ENCODE assay signal across 10 cellular contexts in genomic region chr16:165539-166374, GRCh38. TPM values are rescaled to one million over a fixed set of nuclear protein-coding genes. Genes with fewer than 3 reads are reported as not detected.
A peak's percentile ranks its signal among the peaks of the same experiment; 100 is the strongest.
DNase-seq lines count a peak whose midpoint lies in the region; ATAC-seq, FAIRE-seq and TF ChIP-seq lines count a peak whose summit lies in the region.
"Had no signal": no experiment of that assay in that cellular context is flagged by ENCODE, and none has a peak within 500 bp of the region (broad histone marks: within the 10 kb centered on the region; RNA-seq: fewer than 3 reads in every experiment).

A gene with protein sequence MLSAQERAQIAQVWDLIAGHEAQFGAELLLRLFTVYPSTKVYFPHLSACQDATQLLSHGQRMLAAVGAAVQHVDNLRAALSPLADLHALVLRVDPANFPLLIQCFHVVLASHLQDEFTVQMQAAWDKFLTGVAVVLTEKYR (plus strand): TSS chr16:165978. CDS start chr16:165998, 20 bp downstream.

- in situ Hi-C loops in HepG2 (cut with HindIII; ENCODE audit: extremely low pct_ligation_motif_present, low pct_unique_long_range_greater_than_20kb), result no loop called here

- DNase-seq in HepG2 (ENCODE audit: low spot score) (no peak), right lobe of liver (no peak), keratinocyte (ENCODE audit: low read depth, low spot score) (no peak), activated gamma-delta T cell treated with Interleukin-2 at 50 U/mL for 16 hours (no peak)

- peak within 1 kb of the TSS; percentile 51 for H3K4me2 ChIP-seq in HepG2 (ENCODE audit: low read depth, low read length)
- peak within 1 kb of the TSS; percentile 16 for H3K4me2 ChIP-seq in keratinocyte (ENCODE audit: control insufficient read depth, extremely low read depth, insufficient read depth, low read depth, low read length)

- TF ChIP-seq CTCF in HepG2 (CRISPR knock-in tag; IDR thresholded peaks at IDR 0.05), result no peak
- TF ChIP-seq CTCF in right lobe of liver (IDR thresholded peaks at IDR 0.05), result no peak
- TF ChIP-seq CTCF in keratinocyte (optimal IDR thresholded peaks at IDR 0.05 in 1 of 3, IDR thresholded peaks at IDR 0.05 in 1 of 3, conservative IDR thresholded peaks at IDR 0.05 in 1 of 3; ENCODE audit: extremely low read depth in 1 of 3, insufficient read depth in 2 of 3, low read length in 3 of 3), result no peak

- H3K27ac Mint-ChIP-seq in activated naive CD4-positive, alpha-beta T cell treated with anti-CD3 and anti-CD28 coated beads, Interleukin-2, amount 50 U/mL, for 24 hours, result no peak within 1 kb of the TSS

- peak within 1 kb of the TSS; percentile 55 for H3K4me3 Mint-ChIP-seq in activated naive CD4-positive, alpha-beta T cell treated with anti-CD3 and anti-CD28 coated beads, Interleukin-2, amount 50 U/mL, for 24 hours

- POLR2A ChIA-PET in HepG2 (lab: Yijun Ruan, JAX), result no interaction called here

- H3K9me3 ChIP-seq in HepG2 (ENCODE audit: low read length) (no peaks in the 10 kb centered on the region), right lobe of liver (no peaks in the 10 kb centered on the region), keratinocyte (ENCODE audit: control insufficient read depth, low read depth, low read length) (no peaks in the 10 kb centered on the region), thymus (ENCODE audit: control insufficient read depth) (peaks cover 1% of the 10 kb centered on the region)

- H2AFZ ChIP-seq in HepG2 (ENCODE audit: low read length) (no peak within 1 kb of the TSS), keratinocyte (ENCODE audit: control insufficient read depth, low read length) (no peak within 1 kb of the TSS)

- H3K36me3 Mint-ChIP-seq in activated naive CD4-positive, alpha-beta T cell treated with anti-CD3 and anti-CD28 coated beads, Interleukin-2, amount 50 U/mL, for 24 hours, result no peaks in the 10 kb centered on the region

- no peaks in the 10 kb centered on the region for H3K9me3 Mint-ChIP-seq in activated naive CD4-positive, alpha-beta T cell treated with anti-CD3 and anti-CD28 coated beads, Interleukin-2, amount 50 U/mL, for 24 hours

- H3K27ac ChIP-seq in HepG2 (ENCODE audit: extremely low read length, insufficient read depth, low read length) (no peak within 1 kb of the TSS), right lobe of liver (no peak within 1 kb of the TSS), keratinocyte (ENCODE audit: control insufficient read depth, insufficient read depth, low read length) (no peak within 1 kb of the TSS), thymus (ENCODE audit: low read depth) (no peak within 1 kb of the TSS)

- TF ChIP-seq POLR2A in HepG2 (IDR thresholded peaks at IDR 0.05; ENCODE audit: insufficient read depth in 1 of 2, low read depth in 2 of 2, low read length in 2 of 2) (no peak), right lobe of liver (IDR thresholded peaks at IDR 0.05) (no peak)

- H3K4me1 Mint-ChIP-seq in activated naive CD4-positive, alpha-beta T cell treated with anti-CD3 and anti-CD28 coated beads, Interleukin-2, amount 50 U/mL, for 24 hours, result peaks cover 5% of the 10 kb centered on the region

- no peak for FAIRE-seq in HepG2 (lab: Jason Lieb, UNC)
- FAIRE-seq in keratinocyte (lab: Jason Lieb, UNC), result no peak
- FAIRE-seq: bronchial epithelial cell had no signal

- ATAC-seq in HepG2 (no peak), right lobe of liver (no peak), HG03095 (IDR thresholded peaks at IDR 0.05; ENCODE audit: unreplicated experiment) (no peak), GM18867 (IDR thresholded peaks at IDR 0.05; ENCODE audit: unreplicated experiment) (no peak)

- CTCF ChIA-PET in HepG2 (lab: Yijun Ruan, JAX; ENCODE audit: low intra/inter-chr PET ratio, low total read pairs), result no interaction called here

- WGBS in HepG2 (ENCODE audit: low lambda C conversion rate), result 6% methylated on average over 32 of the region's 75 CpGs
- WGBS in right lobe of liver (ENCODE audit: insufficient coverage, low coverage, low lambda C conversion rate, missing lambda C conversion rate), result 0% methylated on average over 4 of the region's 75 CpGs
- 5% methylated on average over 75 of the region's 75 CpGs for WGBS in thymus

- H3K4me1 ChIP-seq in HepG2 (ENCODE audit: insufficient read depth, low read length) (peaks cover 38% of the 10 kb centered on the region), right lobe of liver (peaks cover 0 to 7% (median 0%) of the 10 kb centered on the region in 4 donors), keratinocyte (ENCODE audit: control insufficient read depth, extremely low read depth, insufficient read depth, low read length) (peaks cover 7% of the 10 kb centered on the region), thymus (ENCODE audit: control insufficient read depth, insufficient read depth, low read length) (no peaks in the 10 kb centered on the region)

- H4K20me1 ChIP-seq in HepG2 (ENCODE audit: insufficient read depth, low read length) (peaks cover 3% of the 10 kb centered on the region; the same call in 1 of the 2 replicates), keratinocyte (ENCODE audit: control insufficient read depth, extremely low read depth, insufficient read depth, low read length) (peaks cover 4% of the 10 kb centered on the region)

- no peak for TF ChIP-seq RAD21 in HepG2 (CRISPR knock-in tag; IDR thresholded peaks at IDR 0.05)

- dilution Hi-C loops in keratinocyte (cut with MboI; ENCODE audit: extremely low pct_ligation_motif_present, low sequenced_read_pairs), result no loop called here

- peak within 1 kb of the TSS in 2 of 3 experiments; percentile 20 to 54; a peak in 1 of 6 replicates for H3K4me3 ChIP-seq in HepG2 (replicated peaks in 1 of 3; ENCODE audit: insufficient read depth in 1 of 3, low read depth in 2 of 3, low read length in 3 of 3)
- no peak within 1 kb of the TSS for H3K4me3 ChIP-seq in right lobe of liver
- H3K4me3 ChIP-seq in keratinocyte (ENCODE audit: control insufficient read depth in 2 of 3, extremely low read depth in 1 of 3, insufficient read depth in 2 of 3, low read depth in 1 of 3, low read length in 3 of 3), result peak within 1 kb of the TSS in 1 of 3 experiments; percentile 20
- peak within 1 kb of the TSS; percentile 18 for H3K4me3 ChIP-seq in thymus (ENCODE audit: low read length)

- H3K79me2 ChIP-seq in HepG2 (ENCODE audit: insufficient read depth, low read length), result no peaks in the 10 kb centered on the region
- H3K79me2 ChIP-seq in keratinocyte (ENCODE audit: control insufficient read depth, insufficient read depth, low read length), result no peaks in the 10 kb centered on the region

- H3K9ac ChIP-seq in HepG2 (ENCODE audit: insufficient read depth, low read depth, low read length), result no peak within 1 kb of the TSS
- H3K9ac ChIP-seq in keratinocyte (ENCODE audit: control insufficient read depth, extremely low read depth, insufficient read depth, low read length), result no peak within 1 kb of the TSS

- peaks cover 24% of the 10 kb centered on the region for H3K27me3 Mint-ChIP-seq in activated naive CD4-positive, alpha-beta T cell treated with anti-CD3 and anti-CD28 coated beads, Interleukin-2, amount 50 U/mL, for 24 hours

- no TSS peak for BruUV-seq in HepG2 (replicated peaks; lab: Mats Ljungman, UMichigan)

- no peaks in the 10 kb centered on the region for H3K9me1 ChIP-seq in keratinocyte (ENCODE audit: control insufficient read depth, extremely low read depth, insufficient read depth, low read length)

- H3K27me3 ChIP-seq in HepG2 (ENCODE audit: control insufficient read depth in 1 of 2, insufficient read depth in 2 of 2, low read length in 2 of 2), result peaks cover 23 to 58% of the 10 kb centered on the region in 2 experiments
- H3K27me3 ChIP-seq in right lobe of liver, result peaks cover 13 to 43% of the 10 kb centered on the region in 2 donors
- peaks cover 47% of the 10 kb centered on the region for H3K27me3 ChIP-seq in keratinocyte (ENCODE audit: control insufficient read depth, extremely low read depth, insufficient read depth, low read length)
- H3K27me3 ChIP-seq in thymus (ENCODE audit: control insufficient read depth, insufficient read depth), result peaks cover 50% of the 10 kb centered on the region

- TF ChIP-seq EP300 in HepG2 (IDR thresholded peaks at IDR 0.05; ENCODE audit: low read depth in 2 of 2, low read length in 2 of 2) (no peak), HepG2 (CRISPR knock-in tag; IDR thresholded peaks at IDR 0.05; ENCODE audit: borderline replicate concordance) (no peak)

- no peaks in the 10 kb centered on the region for H3K36me3 ChIP-seq in HepG2 (replicated peaks in 1 of 2; ENCODE audit: control insufficient read depth in 1 of 2, insufficient read depth in 2 of 2, low read length in 2 of 2)
- no peaks in the 10 kb centered on the region for H3K36me3 ChIP-seq in right lobe of liver
- H3K36me3 ChIP-seq in keratinocyte (ENCODE audit: control insufficient read depth in 2 of 2, extremely low read depth in 1 of 2, insufficient read depth in 2 of 2, low read length in 2 of 2), result no peaks in the 10 kb centered on the region
- no peaks in the 10 kb centered on the region for H3K36me3 ChIP-seq in thymus (ENCODE audit: control insufficient read depth, insufficient read depth)

- intact Hi-C loops in HepG2 (cut with micrococcal nuclease; ENCODE audit: unreplicated experiment), result no loop called here
- intact Hi-C loops in right lobe of liver (cut with DNase I), result no loop called here

RNA-seq across cellular contexts. Expression of the gene that starts here (rescaled TPM):
- total RNA-seq in HepG2 (2016; rRNA removed; fragmentation: Illumina TruSeq; extraction: Trizol) (not detected in 2 replicates), right lobe of liver (1 to 10 TPM in 4 of 6 experiments, not detected in 2; 1.1 to 8.4 (median 2.0) TPM)
- total RNA-seq in HepG2 (2016; cell fraction: cytosol; rRNA removed; fragmentation: Illumina TruSeq; extraction: Trizol; ENCODE audit: low read depth), result not detected in 2 replicates
- total RNA-seq in HepG2 (2016; cell fraction: insoluble cytoplasmic fraction; rRNA removed; fragmentation: Illumina TruSeq; extraction: Trizol), result not detected in 2 replicates
- not detected in 2 replicates for total RNA-seq in HepG2 (2016; cell fraction: membrane; rRNA removed; fragmentation: Illumina TruSeq; extraction: Trizol)
- not detected in 2 replicates for total RNA-seq in HepG2 (2016; cell fraction: nucleus; rRNA removed; fragmentation: Illumina TruSeq; extraction: Trizol)
- polyA plus RNA-seq in HepG2 (2011; rRNA removed) (0.69 TPM in 1 of 2 replicates, not detected in the other), keratinocyte (not detected in 3 replicates), thymus (not detected)
- 0.27 and 0.33 TPM in 2 replicates for polyA plus RNA-seq in HepG2 (2011; cell fraction: cytosol; rRNA removed)
- polyA plus RNA-seq in HepG2 (2011; cell fraction: nucleus; rRNA removed), result 0.57 TPM in 1 of 2 replicates, not detected in the other
- polyA plus RNA-seq in HepG2 (2012), result 0.59 TPM in 1 of 2 replicates, not detected in the other
- polyA plus RNA-seq in HepG2 (2016; cell fraction: cytosol; fragmentation: Illumina TruSeq; extraction: Trizol; ENCODE audit: low read depth), result not detected in 2 replicates
- polyA plus RNA-seq in HepG2 (2016; cell fraction: insoluble cytoplasmic fraction; fragmentation: Illumina TruSeq; extraction: Trizol; ENCODE audit: low read depth), result not detected in 2 replicates
- not detected in 2 replicates for polyA plus RNA-seq in HepG2 (2016; cell fraction: membrane; fragmentation: Illumina TruSeq; extraction: Trizol; ENCODE audit: low read depth)
- polyA plus RNA-seq in HepG2 (2016; cell fraction: nucleus; fragmentation: Illumina TruSeq; extraction: Trizol; ENCODE audit: insufficient read depth, low read depth), result not detected in 2 replicates
- not detected in 2 replicates for polyA minus RNA-seq in HepG2 (2011; rRNA and poly(A)+ RNA removed; ENCODE audit: low replicate concordance)
- polyA minus RNA-seq in HepG2 (2011; cell fraction: cytosol; rRNA and poly(A)+ RNA removed), result not detected in 2 replicates
- polyA minus RNA-seq in HepG2 (2011; cell fraction: nucleus; rRNA and poly(A)+ RNA removed), result not detected in 2 replicates
- polyA plus RNA-seq in keratinocyte (2011; ENCODE audit: low read depth), result not detected
- not detected in 2 replicates for polyA plus RNA-seq in keratinocyte (2011; cell fraction: cytosol; rRNA removed)
- not detected in 2 replicates for polyA plus RNA-seq in keratinocyte (2011; cell fraction: nucleus; rRNA removed)
- not detected in 2 replicates for polyA plus RNA-seq in keratinocyte (2012; ENCODE audit: low replicate concordance)
- polyA minus RNA-seq in keratinocyte, result not detected in 3 replicates
- polyA minus RNA-seq in keratinocyte (2011; cell fraction: cytosol; rRNA and poly(A)+ RNA removed), result not detected
- polyA minus RNA-seq in keratinocyte (2011; cell fraction: nucleus; rRNA and poly(A)+ RNA removed), result not detected in 2 replicates
- total RNA-seq: bronchial epithelial cell, left colon had no signal

Comparison
In these comparisons a context has a peak if more than half of its experiments do, and no peak if none do; other contexts are left out.
1. H3K4me3 ChIP-seq: peak in HepG2 (2 of 3) and thymus (single experiment); none in right lobe of liver (0 of 3).